8 cellular contexts compared by ENCODE assay signal in genomic region chr1:88655685-88656299, GRCh38. TPM values are rescaled to one million over a fixed set of nuclear protein-coding genes. Genes with fewer than 3 reads are reported as not detected.
DNase-seq lines count a peak whose midpoint lies in the region; ATAC-seq, FAIRE-seq and TF ChIP-seq lines count a peak whose summit lies in the region.

No MANE protein-coding gene starts in this region.

- no peak overlapping the region for H4K5ac ChIP-seq in H1 (ENCODE audit: insufficient read length, low read depth, low read length)

- POLR2A ChIA-PET in H1 (lab: Charles Lee; ENCODE audit: partially characterized antibody): no interaction called here

- no peak overlapping the region for H3K4me2 ChIP-seq in H1 (ENCODE audit: insufficient read depth in 1 of 2, low read depth in 2 of 2, low read length in 2 of 2)

- no peak for TF ChIP-seq POLR2A in H1 (IDR thresholded peaks at IDR 0.05; ENCODE audit: control extremely low read depth in 1 of 2, low read depth in 2 of 2, low read length in 2 of 2)

- H2BK5ac ChIP-seq in H1 (ENCODE audit: low read depth, low read length): no peak overlapping the region

- no peak overlapping the region for H3K23ac ChIP-seq in H1 (ENCODE audit: insufficient read length)

- H2BK15ac ChIP-seq in H1 (ENCODE audit: low read length): no peak overlapping the region

- H3K4me3 ChIP-seq in H1 (ENCODE audit: extremely low read depth in 1 of 4, insufficient read depth in 2 of 4, low read depth in 3 of 4, low read length in 4 of 4): no peak overlapping the region

- H3K27me3 ChIP-seq in H1 (replicated peaks in 1 of 4; ENCODE audit: control insufficient read depth in 3 of 4, extremely low read depth in 1 of 4, insufficient read depth in 3 of 4, low read length in 3 of 4): peaks cover 0 to 1% (median 0%) of the 10 kb centered on the region in 4 experiments; a peak in 1 of 7 replicates

- FAIRE-seq in H1 (lab: Jason Lieb, UNC): peak; percentile 52

- no peaks in the 10 kb centered on the region for H3K36me3 Mint-ChIP-seq in osteocyte (ENCODE audit: unreplicated experiment)

- no peak overlapping the region for H3K4ac ChIP-seq in H1 (replicated peaks; ENCODE audit: insufficient read length, low read depth, low read length)

- no peak overlapping the region for H4K91ac ChIP-seq in H1 (replicated peaks; ENCODE audit: insufficient read length, low read length)

- TF ChIP-seq CTCF in H1 (IDR thresholded peaks at IDR 0.05; ENCODE audit: control extremely low read depth in 1 of 3, insufficient read depth in 1 of 3, low read depth in 1 of 3, low read length in 3 of 3) (peak in 1 of 3 experiments; percentile 49; a peak in 2 of 4 replicates), osteocyte (IDR thresholded peaks at IDR 0.05) (peak; percentile 65)

- no peak overlapping the region for H3K14ac ChIP-seq in H1 (ENCODE audit: insufficient read length)

- H3K23me2 ChIP-seq in H1 (ENCODE audit: low read depth, low read length): no peaks in the 10 kb centered on the region

- no peaks in the 10 kb centered on the region for H3K79me2 ChIP-seq in H1 (ENCODE audit: control insufficient read depth in 1 of 2, insufficient read depth in 2 of 2, low read length in 2 of 2)

- H3K4me3 Mint-ChIP-seq in osteocyte (ENCODE audit: unreplicated experiment): no peak overlapping the region

- H3K9me3 Mint-ChIP-seq in osteocyte (ENCODE audit: unreplicated experiment): no peaks in the 10 kb centered on the region

- H3K9ac ChIP-seq in H1 (replicated peaks in 1 of 4; ENCODE audit: extremely low read depth in 1 of 4, low read depth in 3 of 4, low read length in 3 of 4): no peak overlapping the region

- no peaks in the 10 kb centered on the region for H4K20me1 ChIP-seq in H1 (replicated peaks in 1 of 2; ENCODE audit: control insufficient read depth in 1 of 2, insufficient read depth in 2 of 2, low read length in 2 of 2)

- no peak overlapping the region for H2BK120ac ChIP-seq in H1 (replicated peaks; ENCODE audit: low read depth, low read length)

- peak in 2 of 3 experiments; percentile 4 to 46 for DNase-seq in NCI-H1417 (lab: John Stamatoyannopoulos, UW)
- DNase-seq in NCI-H1417 treated with DMSO at 0.1 percent for 48 hours (lab: John Stamatoyannopoulos, UW): no peak
- peak; percentile 6 for DNase-seq in NCI-H345 (lab: John Stamatoyannopoulos, UW)
- no peak for DNase-seq in H1 (ENCODE audit: low read depth in 1 of 2, low spot score in 2 of 2)
- no peak for DNase-seq in osteocyte (ENCODE audit: extremely low spot score, unreplicated experiment)
- DNase-seq in HuH-7.5 (ENCODE audit: low spot score): no peak

- H2BK12ac ChIP-seq in H1 (ENCODE audit: low read depth, low read length): no peak overlapping the region

- H2AFZ ChIP-seq in H1 (ENCODE audit: low read length): no peak overlapping the region

- no peak overlapping the region for H3K56ac ChIP-seq in H1 (replicated peaks; ENCODE audit: insufficient read length, low read depth, low read length)

- H3K18ac ChIP-seq in H1 (ENCODE audit: extremely low read depth, low read length): no peak overlapping the region

- 7% methylated on average over 3 of the region's 3 CpGs; no CpG with 5 or more reads in 1 of the 2 experiments for WGBS in H1 (ENCODE audit: extremely low coverage in 1 of 2, insufficient coverage in 1 of 2, insufficient read length in 1 of 2, insufficient replicate concordance in 2 of 2, low coverage in 1 of 2, low lambda C conversion rate in 2 of 2, missing lambda C conversion rate in 1 of 2), 2 experiments

- no peaks in the 10 kb centered on the region for H3K9me3 ChIP-seq in H1 (ENCODE audit: insufficient read depth in 2 of 2, low read depth in 1 of 2, low read length in 1 of 2)

- no peak for TF ChIP-seq EP300 in H1 (IDR thresholded peaks at IDR 0.05; ENCODE audit: borderline replicate concordance in 1 of 2, low read depth in 2 of 2, low read length in 2 of 2)

- no peak overlapping the region for H3K27ac Mint-ChIP-seq in osteocyte (ENCODE audit: unreplicated experiment)

- no peaks in the 10 kb centered on the region for H3K4me1 Mint-ChIP-seq in osteocyte (ENCODE audit: unreplicated experiment)

- no peaks in the 10 kb centered on the region for H3K79me1 ChIP-seq in H1 (ENCODE audit: low read depth, low read length)

- H4K8ac ChIP-seq in H1 (ENCODE audit: extremely low read depth, insufficient read depth, low read length): no peak overlapping the region

- H3K27me3 Mint-ChIP-seq in osteocyte (ENCODE audit: unreplicated experiment): peaks cover 7% of the 10 kb centered on the region

- peaks cover 0 to under 1% (median 0%) of the 10 kb centered on the region in 4 experiments; a peak in 1 of 7 replicates for H3K4me1 ChIP-seq in H1 (replicated peaks in 1 of 4; ENCODE audit: control insufficient read depth in 3 of 4, insufficient read depth in 4 of 4, low read length in 3 of 4)

- CTCF ChIA-PET in H1 (lab: Charles Lee; ENCODE audit: partially characterized antibody): interaction anchor here (0.6 to 6.0 kb wide), 22 partner anchors 10 to 642 kb away, joined by 3 to 43 read pairs (median 4); partner anchors contain the start of gene PKN2

- no peak for ATAC-seq in HG03521 (IDR thresholded peaks at IDR 0.05; ENCODE audit: unreplicated experiment)
- no peak for ATAC-seq in HG02938 (IDR thresholded peaks at IDR 0.05; ENCODE audit: unreplicated experiment)

- no peak overlapping the region for H2BK20ac ChIP-seq in H1 (ENCODE audit: low read length)

- no peak overlapping the region for H2AK5ac ChIP-seq in H1 (ENCODE audit: low read depth, low read length)

- TF ChIP-seq RAD21 in H1 (IDR thresholded peaks at IDR 0.05 in 1 of 2, conservative IDR thresholded peaks at IDR 0.05 in 1 of 2; ENCODE audit: low read depth in 2 of 2, low read length in 2 of 2): peak in 1 of 2 experiments; percentile 21; a peak in 2 of 4 replicates

- no peaks in the 10 kb centered on the region for H3K36me3 ChIP-seq in H1 (ENCODE audit: control insufficient read depth in 2 of 4, insufficient read depth in 4 of 4, low read length in 3 of 4)

- no peak overlapping the region for H3K27ac ChIP-seq in H1 (ENCODE audit: low read depth, low read length)

TF ChIP-seq in H1, 55 proteins besides CTCF, POLR2A, EP300 and RAD21:
- TF ChIP-seq CEBPB (IDR thresholded peaks at IDR 0.05; ENCODE audit: low read depth, low read length) (no peak), KDM5A (IDR thresholded peaks at IDR 0.05; ENCODE audit: low read length) (no peak), ZNF274 (IDR thresholded peaks at IDR 0.05; ENCODE audit: borderline replicate concordance, extremely low read depth, low read length) (no peak), SIRT6 (IDR thresholded peaks at IDR 0.05; ENCODE audit: low read length) (no peak), EGR1 (IDR thresholded peaks at IDR 0.05; ENCODE audit: borderline replicate concordance, low read depth, low read length) (no peak), USF2 (IDR thresholded peaks at IDR 0.05; ENCODE audit: low read length) (no peak), SRF (IDR thresholded peaks at IDR 0.05; ENCODE audit: low read depth, low read length) (no peak), NRF1 (IDR thresholded peaks at IDR 0.05; ENCODE audit: low read depth, low read length) (no peak), MAFK (IDR thresholded peaks at IDR 0.05; ENCODE audit: low read depth, low read length) (no peak), RBBP5 (IDR thresholded peaks at IDR 0.05; ENCODE audit: borderline replicate concordance, low read depth, low read length) (no peak), EZH2 (IDR thresholded peaks at IDR 0.05; ENCODE audit: low read depth, low read length, severe bottlenecking) (no peak)
- TF ChIP-seq, protein P1, sequence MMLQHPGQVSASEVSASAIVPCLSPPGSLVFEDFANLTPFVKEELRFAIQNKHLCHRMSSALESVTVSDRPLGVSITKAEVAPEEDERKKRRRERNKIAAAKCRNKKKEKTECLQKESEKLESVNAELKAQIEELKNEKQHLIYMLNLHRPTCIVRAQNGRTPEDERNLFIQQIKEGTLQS (IDR thresholded peaks at IDR 0.05; ENCODE audit: insufficient read depth, low read depth, low read length): no peak

RNA-seq across cellular contexts. Expression of gene PKN2, which starts 28.3 kb away (rescaled TPM):
- 31.4 and 32.0 TPM in 2 replicates for total RNA-seq in H1 (2021; fragmentation: NEBNext Ultra II Directional; extraction: Animal tissue kit (Norgen Biotek cat#: 25700))
- polyA plus RNA-seq in H1 (2011; rRNA removed): 3.8 and 7.8 TPM in 2 replicates
- 9.6 TPM for polyA plus RNA-seq in H1 (2011; cell fraction: cytosol; rRNA removed)
- polyA plus RNA-seq in H1 (2011; cell fraction: nucleus; rRNA removed): 9.2 TPM
- polyA plus RNA-seq in H1 (2012, experiment 1 of 2): 7.0 to 19.6 TPM (median 9.5 TPM) in 4 replicates
- 0.64 TPM for polyA plus RNA-seq in H1 (2012, experiment 2 of 2)
- 19.1 TPM for polyA plus RNA-seq in H1 (2013, experiment 1 of 2)
- 17.7 TPM for polyA plus RNA-seq in H1 (2013, experiment 2 of 2)
- polyA minus RNA-seq in H1 (2011; rRNA and poly(A)+ RNA removed): 22.2 and 32.8 TPM in 2 replicates
- polyA minus RNA-seq in H1 (2011; cell fraction: cytosol; rRNA and poly(A)+ RNA removed): 20.2 TPM
- polyA minus RNA-seq in H1 (2011; cell fraction: nucleus; rRNA and poly(A)+ RNA removed): 50.2 TPM
- total RNA-seq in osteocyte: 43.8 and 46.8 TPM in 2 replicates

Comparison
In these comparisons a context has a peak if more than half of its experiments do, and no peak if none do; other contexts are left out.
1. DNase-seq: peak in NCI-H1417 (2 of 3) and NCI-H345 (single experiment); none in NCI-H1417 treated with DMSO at 0.1 percent for 48 hours (single experiment), H1 (0 of 2), osteocyte (single experiment) and HuH-7.5 (single experiment).